20 cellular contexts compared by ENCODE assay signal in genomic region chr2:66872056-66872821, GRCh38.
DNase-seq lines count a peak whose midpoint lies in the region; ATAC-seq and TF ChIP-seq lines count a peak whose summit lies in the region.
"Had no signal": no experiment of that assay in that cellular context is flagged by ENCODE, and none has a peak within 500 bp of the region (broad histone marks: within the 10 kb centered on the region; RNA-seq: fewer than 3 reads in every experiment).

No MANE protein-coding gene starts in this region.

- peak overlapping the region; percentile 94 for H3K27ac ChIP-seq in A673 (ENCODE audit: low read depth, low read length, poor library complexity, severe bottlenecking)
- peak overlapping the region; percentile 60 to 73 (median 64) for H3K27ac ChIP-seq in body of pancreas
- no peak overlapping the region for H3K27ac ChIP-seq in hepatocyte
- H3K27ac ChIP-seq: ascending aorta, WERI-Rb-1 had no signal

- TF ChIP-seq CTCF in A673 (conservative IDR thresholded peaks at IDR 0.05; ENCODE audit: low read depth, low read length) (no peak), body of pancreas (IDR thresholded peaks at IDR 0.05) (no peak), hepatocyte (IDR thresholded peaks at IDR 0.05; ENCODE audit: poor library complexity) (no peak)

- peak; percentile 62 for ATAC-seq in body of pancreas
- no peak for ATAC-seq in HG03378 (IDR thresholded peaks at IDR 0.05; ENCODE audit: unreplicated experiment)
- ATAC-seq in HG02623 (IDR thresholded peaks at IDR 0.05; ENCODE audit: unreplicated experiment), result no peak
- ATAC-seq: left colon had no signal

- H3K4me1 ChIP-seq in A673 (ENCODE audit: insufficient read depth, low read length, poor library complexity, severe bottlenecking) (peaks cover 60% of the 10 kb centered on the region), body of pancreas (peaks cover 31% of the 10 kb centered on the region), hepatocyte (ENCODE audit: insufficient read depth) (peaks cover 4% of the 10 kb centered on the region)
- H3K4me1 ChIP-seq: ascending aorta had no signal

- no TSS peak for BruUV-seq in A673 (replicated peaks; lab: Mats Ljungman, UMichigan)

- 43 to 48% methylated on average over 7 of the region's 7 CpGs for WGBS in body of pancreas, 2 donors
- WGBS in hepatocyte (ENCODE audit: low lambda C conversion rate, missing lambda C conversion rate), result 65% methylated on average over 7 of the region's 7 CpGs

- intact Hi-C loops in A673 (cut with micrococcal nuclease; ENCODE audit: unreplicated experiment) (loop anchor here (5.0 to 10.0 kb wide), 3 partner anchors 263 to 1230 kb away; no protein-coding TSS in a partner anchor), body of pancreas (cut with DNase I) (no loop called here)

- H3K9me3 ChIP-seq in A673 (ENCODE audit: low read depth, low read length, poor library complexity, severe bottlenecking) (no peaks in the 10 kb centered on the region), body of pancreas (no peaks in the 10 kb centered on the region), hepatocyte (ENCODE audit: low read depth) (no peaks in the 10 kb centered on the region)
- H3K9me3 ChIP-seq: ascending aorta had no signal

- CTCF ChIA-PET in A673 (lab: Charles Lee), result interaction anchor here (0.6 to 0.9 kb wide), 2 partner anchors 375 to 1224 kb away, joined by 3 to 4 read pairs; no protein-coding TSS in a partner anchor

- H4K20me1 ChIP-seq in hepatocyte (ENCODE audit: insufficient read depth, poor library complexity, severe bottlenecking), result no peaks in the 10 kb centered on the region

- no peaks in the 10 kb centered on the region for H3K79me2 ChIP-seq in hepatocyte

- H3K4me3 ChIP-seq in A673 (ENCODE audit: low read depth, low read length, poor library complexity, severe bottlenecking) (no peak overlapping the region), body of pancreas (no peak overlapping the region), hepatocyte (no peak overlapping the region)
- H3K4me3 ChIP-seq: ascending aorta had no signal

- H3K4me2 ChIP-seq in hepatocyte, result peak overlapping the region; percentile 9

- DNase-seq in A673 (ENCODE audit: low spot score), result no peak
- DNase-seq in HT-29 (ENCODE audit: low spot score), result peak; percentile 8
- DNase-seq in body of pancreas, result peak in 1 of 4 donors; percentile 11
- no peak for DNase-seq in hepatocyte (ENCODE audit: low spot score)
- no peak for DNase-seq in MV-4-11 (lab: John Stamatoyannopoulos, UW)
- no peak for DNase-seq in activated CD8-positive, alpha-beta memory T cell treated with anti-CD3 and anti-CD28 coated beads, Interleukin-2, amount 50 U/mL, for 48 hours
- DNase-seq: activated CD4-positive, alpha-beta T cell treated with anti-CD3 and anti-CD28 coated beads, Interleukin-2, amount 50 U/mL, for 48 hours; activated naive CD4-positive, alpha-beta T cell; CD4-positive, CD25-positive, alpha-beta regulatory T cell; left colon; NCI-H1105 treated with DMSO at 0.1 percent for 48 hours; NCI-H2171; NCI-H748 treated with DMSO at 0.1 percent for 48 hours; SIG-M5; stimulated activated CD4-positive, alpha-beta T cell treated with anti-CD3 and anti-CD28 coated beads, Interleukin-12 subunit alpha, Interleukin-12 subunit beta, amount 100 ng/mL, for 4 hours; T-helper 2 cell; WERI-Rb-1 had no signal

- H3K36me3 ChIP-seq in A673 (ENCODE audit: insufficient read depth, low read length, poor library complexity, severe bottlenecking) (no peaks in the 10 kb centered on the region), body of pancreas (replicated peaks in 1 of 2; ENCODE audit: insufficient read depth in 1 of 2, low read depth in 2 of 2) (no peaks in the 10 kb centered on the region), hepatocyte (replicated peaks; ENCODE audit: insufficient read depth, low read depth) (no peaks in the 10 kb centered on the region)
- H3K36me3 ChIP-seq: ascending aorta, WERI-Rb-1 had no signal

- no peaks in the 10 kb centered on the region for H3K9me2 ChIP-seq in hepatocyte (replicated peaks; ENCODE audit: insufficient read depth)

- H2AFZ ChIP-seq in hepatocyte, result no peak overlapping the region

- H3K27me3 ChIP-seq in A673 (replicated peaks; ENCODE audit: insufficient read depth, low read depth, low read length, poor library complexity), result no peaks in the 10 kb centered on the region
- no peaks in the 10 kb centered on the region for H3K27me3 ChIP-seq in body of pancreas
- H3K27me3 ChIP-seq in hepatocyte, result no peaks in the 10 kb centered on the region
- H3K27me3 ChIP-seq: ascending aorta had no signal

- POLR2A ChIA-PET in A673 (lab: Charles Lee; ENCODE audit: low non-redundant PET), result interaction anchor here (0.5 kb wide), 1 partner anchor 291 kb away, joined by 8 read pairs; no protein-coding TSS in a partner anchor

- no peak for TF ChIP-seq POLR2A in body of pancreas (IDR thresholded peaks at IDR 0.05)
